ENCODE assay signal across 26 cellular contexts in genomic region chr2:126898636-126899035, GRCh38. TPM values are rescaled to one million over a fixed set of nuclear protein-coding genes. Genes with fewer than 3 reads are reported as not detected.
"Had no signal": no experiment of that assay in that cellular context is flagged by ENCODE, and none has a peak within 500 bp of the region (broad histone marks: within the 10 kb centered on the region; RNA-seq: fewer than 3 reads in every experiment).

Gene TEX51 (plus strand): TSS chr2:126898890. CDS start chr2:126898919, 29 bp downstream.

- H3K27ac Mint-ChIP-seq: activated CD8-positive, alpha-beta memory T cell treated with anti-CD3 and anti-CD28 coated beads, Interleukin-2, amount 10 ng/mL, durations not matched to agents 7 days and 5 days; activated naive CD8-positive, alpha-beta T cell treated with anti-CD3 and anti-CD28 coated beads, Interleukin-2, amount 10 ng/mL, durations not matched to agents 7 days and 5 days; mesothelial cell of epicardium had no signal

- DNase-seq: activated CD4-positive, alpha-beta T cell treated with anti-CD3 and anti-CD28 coated beads, Interleukin-2, amount 50 U/mL, for 4 hours; activated CD8-positive, alpha-beta memory T cell treated with anti-CD3 and anti-CD28 coated beads, Interleukin-2, amount 10 ng/mL, durations not matched to agents 7 days and 5 days; activated gamma-delta T cell treated with Interleukin-2 at 50 U/mL for 16 hours; activated naive CD8-positive, alpha-beta T cell treated with anti-CD3 and anti-CD28 coated beads, Interleukin-2, amount 10 ng/mL, durations not matched to agents 7 days and 5 days; activated T-cell treated with anti-CD3 and anti-CD28 coated beads, Interleukin-2, amount 50 U/mL, for 4 hours; anterior cingulate cortex; brain microvascular endothelial cell; hippocampal formation; Right ventricle myocardium superior; stimulated activated CD4-positive, alpha-beta T cell treated with anti-CD3 and anti-CD28 coated beads, Interleukin-4, amount 100 ng/mL, for 4 hours; stimulated activated CD8-positive, alpha-beta memory T cell treated with anti-CD3 and anti-CD28 coated beads, Interleukin-4, amount 100 ng/mL, for 48 hours; stimulated activated naive CD4-positive, alpha-beta T cell treated with Interleukin-2 at 50 U/mL for 16 hours had no signal

- H3K36me3 Mint-ChIP-seq: activated CD8-positive, alpha-beta memory T cell treated with anti-CD3 and anti-CD28 coated beads, Interleukin-2, amount 10 ng/mL, durations not matched to agents 7 days and 5 days; activated naive CD8-positive, alpha-beta T cell treated with anti-CD3 and anti-CD28 coated beads, Interleukin-2, amount 10 ng/mL, durations not matched to agents 7 days and 5 days; mesothelial cell of epicardium had no signal

- H3K27me3 ChIP-seq: brain microvascular endothelial cell, ovary had no signal

- H3K9me3 ChIP-seq: ovary had no signal

- H3K4me3 Mint-ChIP-seq: activated CD8-positive, alpha-beta memory T cell treated with anti-CD3 and anti-CD28 coated beads, Interleukin-2, amount 10 ng/mL, durations not matched to agents 7 days and 5 days; activated naive CD8-positive, alpha-beta T cell treated with anti-CD3 and anti-CD28 coated beads, Interleukin-2, amount 10 ng/mL, durations not matched to agents 7 days and 5 days; activated T-cell treated with anti-CD3 and anti-CD28 coated beads, Interleukin-2, amount 50 U/mL, for 4 hours; mesothelial cell of epicardium had no signal

- ATAC-seq: activated CD4-positive, CD25-positive, alpha-beta regulatory T cell treated with anti-CD3 and anti-CD28 coated beads, Interleukin-2, amount 50 U/mL, for 24 hours; activated CD8-positive, alpha-beta memory T cell treated with anti-CD3 and anti-CD28 coated beads, Interleukin-2, amount 10 ng/mL, durations not matched to agents 7 days and 5 days; activated T-cell treated with anti-CD3 and anti-CD28 coated beads, Interleukin-2, amount 50 U/mL, for 4 hours; esophagus mucosa had no signal

- H3K4me1 Mint-ChIP-seq: activated CD8-positive, alpha-beta memory T cell treated with anti-CD3 and anti-CD28 coated beads, Interleukin-2, amount 10 ng/mL, durations not matched to agents 7 days and 5 days; activated naive CD8-positive, alpha-beta T cell treated with anti-CD3 and anti-CD28 coated beads, Interleukin-2, amount 10 ng/mL, durations not matched to agents 7 days and 5 days; mesothelial cell of epicardium had no signal

- H3K27ac ChIP-seq: brain microvascular endothelial cell, dorsolateral prefrontal cortex, ovary, SK-N-MC, skin epidermis had no signal

- H3K9me3 Mint-ChIP-seq: activated naive CD8-positive, alpha-beta T cell treated with anti-CD3 and anti-CD28 coated beads, Interleukin-2, amount 10 ng/mL, durations not matched to agents 7 days and 5 days had no signal

RNA-seq across cellular contexts. Expression of gene TEX51, which starts in this region (rescaled TPM):
- total RNA-seq: activated CD8-positive, alpha-beta memory T cell treated with anti-CD3 and anti-CD28 coated beads, Interleukin-2, amount 10 ng/mL, durations not matched to agents 7 days and 5 days; activated naive CD8-positive, alpha-beta T cell treated with anti-CD3 and anti-CD28 coated beads, Interleukin-2, amount 10 ng/mL, durations not matched to agents 7 days and 5 days; activated T-cell treated with anti-CD3 and anti-CD28 coated beads, Interleukin-2, amount 50 U/mL, for 4 hours; cerebellum; dorsolateral prefrontal cortex; esophagus mucosa; glomerular endothelial cell; kidney epithelial cell; lower leg skin; mesothelial cell of epicardium; myocyte; ovary; Right ventricle myocardium superior; temporal lobe; ureter had no signal
